ENCODE assay signal across 22 cellular contexts in genomic region chr10:16674147-16674703, GRCh38.
DNase-seq lines count a peak whose midpoint lies in the region; ATAC-seq and TF ChIP-seq lines count a peak whose summit lies in the region.
"Had no signal": no experiment of that assay in that cellular context is flagged by ENCODE, and none has a peak within 500 bp of the region (broad histone marks: within the 10 kb centered on the region; RNA-seq: fewer than 3 reads in every experiment).

No MANE protein-coding gene starts in this region.

- H3K9me2 ChIP-seq in neural cell (ENCODE audit: insufficient read depth, low read length): no peaks in the 10 kb centered on the region

- TF ChIP-seq CTCF in neural cell (IDR thresholded peaks at IDR 0.05; ENCODE audit: poor library complexity, severe bottlenecking): peak; percentile 28

- ATAC-seq in GM19455 (IDR thresholded peaks at IDR 0.05; ENCODE audit: unreplicated experiment): no peak
- no peak for ATAC-seq in GM19035 (IDR thresholded peaks at IDR 0.05; ENCODE audit: unreplicated experiment)
- ATAC-seq: activated T-cell treated with anti-CD3 and anti-CD28 coated beads, Interleukin-2, amount 50 U/mL, for 72 hours had no signal

- H3K9me3 ChIP-seq in neural cell (ENCODE audit: low read length): no peaks in the 10 kb centered on the region

- H4K20me1 ChIP-seq in neural cell (ENCODE audit: insufficient read depth): no peaks in the 10 kb centered on the region

- DNase-seq in NCI-H1436 (lab: John Stamatoyannopoulos, UW): peak; percentile 31
- no peak for DNase-seq in NCI-H1436 treated with DMSO at 0.1 percent for 48 hours (lab: John Stamatoyannopoulos, UW)
- DNase-seq in NCI-H2081 (lab: John Stamatoyannopoulos, UW): peak; percentile 46 to 82
- peak; percentile 60 for DNase-seq in NCI-H774 (lab: John Stamatoyannopoulos, UW)
- DNase-seq in activated CD8-positive, alpha-beta memory T cell treated with anti-CD3 and anti-CD28 coated beads, Interleukin-2, amount 50 U/mL, for 4 hours: no peak
- DNase-seq: activated CD4-positive, alpha-beta T cell treated with anti-CD3 and anti-CD28 coated beads for 1 hour; activated naive CD4-positive, alpha-beta T cell treated with anti-CD3 and anti-CD28 coated beads, Interleukin-2, amount 10 ng/mL, durations not matched to agents 7 days and 5 days; activated T-cell treated with anti-CD3 and anti-CD28 coated beads, Interleukin-2, amount 50 U/mL, for 72 hours; CD4-positive, alpha-beta T cell; Kasumi-1; mesenchymal stem cell; naive B cell; NCI-H526 treated with DMSO at 0.1 percent for 48 hours; retina; Right ventricle myocardium superior; stimulated activated naive CD4-positive, alpha-beta T cell had no signal

- peak overlapping the region; percentile 2 for H3K9ac ChIP-seq in neural cell (ENCODE audit: low read length)

- TF ChIP-seq EP300 in neural cell (conservative IDR thresholded peaks at IDR 0.05; ENCODE audit: poor library complexity, severe bottlenecking): peak; percentile 90

- H3K79me2 ChIP-seq in neural cell (replicated peaks; ENCODE audit: insufficient read depth, low read length): no peaks in the 10 kb centered on the region

- peak; percentile 31 for TF ChIP-seq RAD21 in neural cell (conservative IDR thresholded peaks at IDR 0.05)

- H3K27me3 ChIP-seq in neural cell (ENCODE audit: insufficient read depth, low read depth, low read length): no peaks in the 10 kb centered on the region
- H3K27me3 ChIP-seq: dorsolateral prefrontal cortex had no signal

- H3K4me3 ChIP-seq in neural cell (ENCODE audit: low read length): no peak overlapping the region
- H3K4me3 ChIP-seq: dorsolateral prefrontal cortex, smooth muscle cell had no signal

- H3K36me3 ChIP-seq in neural cell (ENCODE audit: insufficient read depth, low read length): no peaks in the 10 kb centered on the region

- no peaks in the 10 kb centered on the region for H3F3A ChIP-seq in neural cell (ENCODE audit: insufficient read depth, low read length, poor library complexity, severe bottlenecking)

- H3K27ac ChIP-seq in neural cell (ENCODE audit: low read length): peak overlapping the region; percentile 54
- H3K27ac ChIP-seq: 22Rv1, dorsolateral prefrontal cortex had no signal

- H3K4me2 ChIP-seq in neural cell (ENCODE audit: low read length): no peak overlapping the region
- H3K4me2 ChIP-seq: smooth muscle cell had no signal

- H2AFZ ChIP-seq in neural cell (ENCODE audit: low read depth, low read length): no peak overlapping the region

TF ChIP-seq in neural cell, 6 proteins besides CTCF, POLR2A, EP300 and RAD21:
- TF ChIP-seq EZH2 (IDR thresholded peaks at IDR 0.05; ENCODE audit: borderline replicate concordance, insufficient read depth, low read length, poor library complexity, severe bottlenecking): no peak
- TF ChIP-seq MXI1 (conservative IDR thresholded peaks at IDR 0.05; ENCODE audit: poor library complexity, severe bottlenecking): no peak
- TF ChIP-seq REST (IDR thresholded peaks at IDR 0.05; ENCODE audit: borderline replicate concordance): peak; percentile 65
- TF ChIP-seq TAF1 (IDR thresholded peaks at IDR 0.05; ENCODE audit: low read depth): no peak
- peak; percentile 80 for TF ChIP-seq POLR2AphosphoS5 (IDR thresholded peaks at IDR 0.05)
- peak; percentile 28 for TF ChIP-seq SMC3 (conservative IDR thresholded peaks at IDR 0.05; ENCODE audit: poor library complexity)

Comparison
In these comparisons a context has a peak if more than half of its experiments do, and no peak if none do; other contexts are left out.
1. DNase-seq: peak in NCI-H1436 (single experiment), NCI-H2081 (2 of 2) and NCI-H774 (single experiment); none in NCI-H1436 treated with DMSO at 0.1 percent for 48 hours (single experiment) and activated CD8-positive, alpha-beta memory T cell treated with anti-CD3 and anti-CD28 coated beads, Interleukin-2, amount 50 U/mL, for 4 hours (single experiment).